24 cellular contexts compared by ENCODE assay signal in genomic region chr10:7942311-7942710, GRCh38.
DNase-seq lines count a peak whose midpoint lies in the region; ATAC-seq, FAIRE-seq and TF ChIP-seq lines count a peak whose summit lies in the region.
"Had no signal": no experiment of that assay in that cellular context is flagged by ENCODE, and none has a peak within 500 bp of the region (broad histone marks: within the 10 kb centered on the region; RNA-seq: fewer than 3 reads in every experiment).

No MANE protein-coding gene starts in this region.

- H3K36me3 ChIP-seq in H7 (replicated peaks; ENCODE audit: control insufficient read depth, insufficient read depth, low read length), result no peaks in the 10 kb centered on the region
- H3K36me3 ChIP-seq: BE2C had no signal

- no peaks in the 10 kb centered on the region for H3K9me3 Mint-ChIP-seq in HFFc6

- no peak overlapping the region for H3K4me3 ChIP-seq in H7 (ENCODE audit: insufficient read depth, low read depth, low read length)
- H3K4me3 ChIP-seq: GM12878, GM23248 had no signal

- DNase-seq in H7 (peak; percentile 21), HFFc6 (no peak), fibroblast of gingiva (ENCODE audit: low read depth) (peak; percentile 62), NCI-H146 treated with DMSO at 0.1 percent for 48 hours (lab: John Stamatoyannopoulos, UW; ENCODE audit: unreplicated experiment) (no peak)
- DNase-seq: ACHN; BE2C; C1 segment of cervical spinal cord; CD4-positive, CD25-positive, alpha-beta regulatory T cell; CD8-positive, alpha-beta memory T cell; COR-L47; DMS 273 treated with DMSO at 0.1 percent for 48 hours; DMS53; DND-41; EL; GM23248; KBM-7 had no signal

- no peak overlapping the region for H3K27ac Mint-ChIP-seq in HFFc6
- H3K27ac Mint-ChIP-seq: IgD-negative memory B cell had no signal

- peaks cover 70% of the 10 kb centered on the region for H3K4me1 Mint-ChIP-seq in HFFc6 (ENCODE audit: low read depth)

- H3K4me3 Mint-ChIP-seq in HFFc6, result peak overlapping the region; percentile 41; the same call in 1 of the 2 replicates
- H3K4me3 Mint-ChIP-seq: CD4-positive, CD25-positive, alpha-beta regulatory T cell; CD8-positive, alpha-beta memory T cell; IgD-negative memory B cell had no signal

- no peaks in the 10 kb centered on the region for H3K27me3 ChIP-seq in H7 (ENCODE audit: control insufficient read depth, insufficient read depth, low read length)
- H3K27me3 ChIP-seq: BE2C had no signal

- ATAC-seq in HG03095 (IDR thresholded peaks at IDR 0.05; ENCODE audit: unreplicated experiment) (no peak), GM19395 (IDR thresholded peaks at IDR 0.05; ENCODE audit: unreplicated experiment) (no peak)
- ATAC-seq: GM12878 had no signal

- peaks cover 18% of the 10 kb centered on the region for H3K36me3 Mint-ChIP-seq in HFFc6 (ENCODE audit: low read depth)

- TF ChIP-seq CTCF in HFFc6 (IDR thresholded peaks at IDR 0.05), result no peak

- peak; percentile 30 for FAIRE-seq in islet of Langerhans (lab: Jason Lieb, UNC)
- FAIRE-seq: A204.1, GM12878, GM19239, H54 had no signal

- H3K27me3 Mint-ChIP-seq in HFFc6 (ENCODE audit: insufficient read depth), result no peaks in the 10 kb centered on the region
- H3K27me3 Mint-ChIP-seq: CD4-positive, CD25-positive, alpha-beta regulatory T cell; CD8-positive, alpha-beta memory T cell; IgD-negative memory B cell had no signal

Comparison
In these comparisons a context has a peak if more than half of its experiments do, and no peak if none do; other contexts are left out.
1. DNase-seq: peak in H7 (single experiment) and fibroblast of gingiva (single experiment); none in HFFc6 (single experiment) and NCI-H146 treated with DMSO at 0.1 percent for 48 hours (single experiment).